In the genomic region with DNA sequence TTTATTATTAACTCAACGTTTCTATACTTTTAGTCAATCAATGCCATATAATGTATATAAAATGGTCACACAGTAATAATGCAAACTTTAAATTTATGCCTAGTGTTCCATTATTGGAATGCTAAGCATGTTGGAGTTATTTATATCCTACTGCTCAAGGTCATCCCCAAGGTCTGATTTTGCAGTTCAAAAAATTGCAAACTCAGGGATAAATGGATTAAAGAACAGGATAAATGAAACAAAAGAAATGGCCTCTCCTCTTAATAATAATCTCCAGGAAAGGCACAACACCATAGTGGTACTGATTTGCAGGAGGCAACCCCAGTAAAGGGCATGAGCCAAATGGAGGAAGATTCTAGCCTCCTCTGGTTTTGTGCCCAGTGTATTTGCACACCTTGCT, we compare ENCODE assay signal across 33 cellular contexts.
"Had no signal": no experiment of that assay in that cellular context is flagged by ENCODE, and none has a peak within 500 bp of the region (broad histone marks: within the 10 kb centered on the region; RNA-seq: fewer than 3 reads in every experiment).

No MANE protein-coding gene starts in this region.

- FAIRE-seq: colon had no signal

- H3K27ac Mint-ChIP-seq: activated CD4-positive, alpha-beta memory T cell treated with anti-CD3 and anti-CD28 coated beads for 36 hours; activated CD4-positive, alpha-beta T cell treated with anti-CD3 and anti-CD28 coated beads for 36 hours; activated CD4-positive, alpha-beta T cell treated with anti-CD3 and anti-CD28 coated beads, Interleukin-2, amount 10 ng/mL, durations not matched to agents 24 days and 14 days; activated CD8-positive, alpha-beta memory T cell treated with anti-CD3 and anti-CD28 coated beads, Interleukin-2, amount 10 ng/mL, durations not matched to agents 7 days and 5 days; activated CD8-positive, alpha-beta T cell treated with anti-CD3 and anti-CD28 coated beads, Interleukin-2, amount 10 ng/mL, durations not matched to agents 7 days and 5 days; activated naive CD4-positive, alpha-beta T cell treated with anti-CD3 and anti-CD28 coated beads for 36 hours; activated naive CD4-positive, alpha-beta T cell treated with anti-CD3 and anti-CD28 coated beads, Interleukin-2, amount 50 U/mL, for 24 hours; activated naive CD8-positive, alpha-beta T cell treated with anti-CD3 and anti-CD28 coated beads for 36 hours; activated naive CD8-positive, alpha-beta T cell treated with anti-CD3 and anti-CD28 coated beads, Interleukin-2, amount 50 U/mL, for 24 hours; activated T-helper 1 cell treated with anti-CD3 and anti-CD28 coated beads, Interleukin-12 subunit alpha, Interleukin-12 subunit beta, Interleukin-2, Interleukin-4 antibody, amounts not matched to agents 30 ng/mL and 10 ng/mL and 1 ng/mL, durations not matched to agents 14 hours and 24 hours and 36 hours; activated T-helper 2 cell treated with anti-CD3 and anti-CD28 coated beads, Interferon-gamma antibody, Interleukin-2, Interleukin-4, amounts not matched to agents 10 μg/mL and 5 μg/mL and 100 μg/mL, durations not matched to agents 14 hours and 24 hours and 36 hours; effector memory CD8-positive, alpha-beta T cell had no signal

- H3K27me3 Mint-ChIP-seq: activated CD4-positive, alpha-beta memory T cell treated with anti-CD3 and anti-CD28 coated beads for 36 hours; activated CD4-positive, alpha-beta T cell treated with anti-CD3 and anti-CD28 coated beads for 36 hours; activated CD4-positive, alpha-beta T cell treated with anti-CD3 and anti-CD28 coated beads, Interleukin-2, amount 10 ng/mL, durations not matched to agents 24 days and 14 days; activated CD8-positive, alpha-beta memory T cell treated with anti-CD3 and anti-CD28 coated beads, Interleukin-2, amount 10 ng/mL, durations not matched to agents 7 days and 5 days; activated naive CD4-positive, alpha-beta T cell treated with anti-CD3 and anti-CD28 coated beads, Interleukin-2, amount 50 U/mL, for 24 hours; activated naive CD8-positive, alpha-beta T cell treated with anti-CD3 and anti-CD28 coated beads for 36 hours; activated naive CD8-positive, alpha-beta T cell treated with anti-CD3 and anti-CD28 coated beads, Interleukin-2, amount 50 U/mL, for 24 hours; effector memory CD8-positive, alpha-beta T cell had no signal

- ATAC-seq: activated CD4-positive, alpha-beta T cell treated with anti-CD3 and anti-CD28 coated beads for 36 hours; activated CD8-positive, alpha-beta memory T cell treated with anti-CD3 and anti-CD28 coated beads, Interleukin-2, amount 10 ng/mL, durations not matched to agents 7 days and 5 days; activated CD8-positive, alpha-beta T cell treated with anti-CD3 and anti-CD28 coated beads, Interleukin-2, amount 10 ng/mL, durations not matched to agents 7 days and 5 days; activated naive CD8-positive, alpha-beta T cell treated with anti-CD3 and anti-CD28 coated beads, Interleukin-2, amount 50 U/mL, for 24 hours; body of pancreas; effector memory CD8-positive, alpha-beta T cell; gastroesophageal sphincter; heart right ventricle had no signal

- H3K27ac ChIP-seq: adrenal gland, body of pancreas, epithelial cell of prostate, esophagus squamous epithelium, gastroesophageal sphincter, heart right ventricle had no signal

- H3K27me3 ChIP-seq: adrenal gland, body of pancreas, esophagus squamous epithelium, gastroesophageal sphincter, heart right ventricle had no signal

- H3K4me3 ChIP-seq: adrenal gland, body of pancreas, esophagus squamous epithelium, gastroesophageal sphincter, heart right ventricle had no signal

- H3K36me3 ChIP-seq: adrenal gland, esophagus squamous epithelium, gastroesophageal sphincter, heart right ventricle had no signal

- H3K4me1 ChIP-seq: adrenal gland, body of pancreas, esophagus squamous epithelium had no signal

- H3K4me3 Mint-ChIP-seq: activated CD4-positive, alpha-beta memory T cell treated with anti-CD3 and anti-CD28 coated beads for 36 hours; activated CD4-positive, alpha-beta T cell treated with anti-CD3 and anti-CD28 coated beads for 36 hours; activated CD4-positive, alpha-beta T cell treated with anti-CD3 and anti-CD28 coated beads, Interleukin-2, amount 10 ng/mL, durations not matched to agents 24 days and 14 days; activated CD8-positive, alpha-beta memory T cell treated with anti-CD3 and anti-CD28 coated beads, Interleukin-2, amount 10 ng/mL, durations not matched to agents 7 days and 5 days; activated CD8-positive, alpha-beta T cell treated with anti-CD3 and anti-CD28 coated beads, Interleukin-2, amount 10 ng/mL, durations not matched to agents 7 days and 5 days; activated naive CD4-positive, alpha-beta T cell treated with anti-CD3 and anti-CD28 coated beads for 36 hours; activated naive CD4-positive, alpha-beta T cell treated with anti-CD3 and anti-CD28 coated beads, Interleukin-2, amount 50 U/mL, for 24 hours; activated naive CD8-positive, alpha-beta T cell treated with anti-CD3 and anti-CD28 coated beads for 36 hours; activated naive CD8-positive, alpha-beta T cell treated with anti-CD3 and anti-CD28 coated beads, Interleukin-2, amount 50 U/mL, for 24 hours; activated T-helper 1 cell treated with anti-CD3 and anti-CD28 coated beads, Interleukin-12 subunit alpha, Interleukin-12 subunit beta, Interleukin-2, Interleukin-4 antibody, amounts not matched to agents 30 ng/mL and 10 ng/mL and 1 ng/mL, durations not matched to agents 14 hours and 24 hours and 36 hours; effector memory CD8-positive, alpha-beta T cell had no signal

- H3K4me1 Mint-ChIP-seq: activated CD4-positive, alpha-beta T cell treated with anti-CD3 and anti-CD28 coated beads for 36 hours; activated CD4-positive, alpha-beta T cell treated with anti-CD3 and anti-CD28 coated beads, Interleukin-2, amount 10 ng/mL, durations not matched to agents 24 days and 14 days; activated naive CD4-positive, alpha-beta T cell treated with anti-CD3 and anti-CD28 coated beads, Interleukin-2, amount 50 U/mL, for 24 hours; activated naive CD8-positive, alpha-beta T cell treated with anti-CD3 and anti-CD28 coated beads for 36 hours; activated naive CD8-positive, alpha-beta T cell treated with anti-CD3 and anti-CD28 coated beads, Interleukin-2, amount 50 U/mL, for 24 hours had no signal

- H3K9me3 ChIP-seq: adrenal gland, body of pancreas, esophagus squamous epithelium, gastroesophageal sphincter, heart right ventricle had no signal

- DNase-seq: activated CD4-positive, alpha-beta memory T cell treated with anti-CD3 and anti-CD28 coated beads for 36 hours; activated CD4-positive, alpha-beta T cell treated with anti-CD3 and anti-CD28 coated beads for 36 hours; activated CD4-positive, alpha-beta T cell treated with anti-CD3 and anti-CD28 coated beads, Interleukin-2, amount 10 ng/mL, durations not matched to agents 24 days and 14 days; activated CD4-positive, CD25-positive, alpha-beta regulatory T cell; activated CD4-positive, CD25-positive, alpha-beta regulatory T cell treated with anti-CD3 and anti-CD28 coated beads, Interleukin-2, amount 50 U/mL, for 72 hours; activated CD8-positive, alpha-beta memory T cell treated with anti-CD3 and anti-CD28 coated beads, Interleukin-2, amount 10 ng/mL, durations not matched to agents 7 days and 5 days; activated CD8-positive, alpha-beta memory T cell treated with anti-CD3 and anti-CD28 coated beads, Interleukin-2, amount 50 U/mL, for 4 hours; activated CD8-positive, alpha-beta T cell treated with anti-CD3 and anti-CD28 coated beads, Interleukin-2, amount 10 ng/mL, durations not matched to agents 7 days and 5 days; activated effector memory CD4-positive, alpha-beta T cell treated with anti-CD3 and anti-CD28 coated beads, Interleukin-2, amount 50 U/mL, for 16 hours; activated naive CD4-positive, alpha-beta T cell treated with anti-CD3 and anti-CD28 coated beads for 36 hours; activated naive CD8-positive, alpha-beta T cell treated with anti-CD3 and anti-CD28 coated beads for 36 hours; activated naive CD8-positive, alpha-beta T cell treated with anti-CD3 and anti-CD28 coated beads, Interleukin-2, amount 50 U/mL, for 24 hours; activated T-cell treated with anti-CD3 and anti-CD28 coated beads, Interleukin-2, amount 50 U/mL, for 1 hour; activated T-cell treated with anti-CD3 and anti-CD28 coated beads, Interleukin-2, amount 50 U/mL, for 48 hours; adrenal gland; amygdala; aorta; body of pancreas; caudate nucleus; cortex of kidney; dermis blood vessel endothelial cell; effector CD4-positive, alpha-beta T cell; effector memory CD8-positive, alpha-beta T cell; esophagus squamous epithelium; foreskin melanocyte; heart right ventricle; T-helper 2 cell had no signal

- H3K36me3 Mint-ChIP-seq: activated CD4-positive, alpha-beta memory T cell treated with anti-CD3 and anti-CD28 coated beads for 36 hours; activated CD8-positive, alpha-beta memory T cell treated with anti-CD3 and anti-CD28 coated beads, Interleukin-2, amount 10 ng/mL, durations not matched to agents 7 days and 5 days; activated naive CD4-positive, alpha-beta T cell treated with anti-CD3 and anti-CD28 coated beads, Interleukin-2, amount 50 U/mL, for 24 hours; activated naive CD8-positive, alpha-beta T cell treated with anti-CD3 and anti-CD28 coated beads for 36 hours had no signal

- H3K9me3 Mint-ChIP-seq: activated CD4-positive, alpha-beta memory T cell treated with anti-CD3 and anti-CD28 coated beads for 36 hours; activated CD4-positive, alpha-beta T cell treated with anti-CD3 and anti-CD28 coated beads, Interleukin-2, amount 10 ng/mL, durations not matched to agents 24 days and 14 days; activated naive CD4-positive, alpha-beta T cell treated with anti-CD3 and anti-CD28 coated beads for 36 hours; activated naive CD4-positive, alpha-beta T cell treated with anti-CD3 and anti-CD28 coated beads, Interleukin-2, amount 50 U/mL, for 24 hours; activated naive CD8-positive, alpha-beta T cell treated with anti-CD3 and anti-CD28 coated beads for 36 hours; activated naive CD8-positive, alpha-beta T cell treated with anti-CD3 and anti-CD28 coated beads, Interleukin-2, amount 50 U/mL, for 24 hours; activated T-helper 1 cell treated with anti-CD3 and anti-CD28 coated beads, Interleukin-12 subunit alpha, Interleukin-12 subunit beta, Interleukin-2, Interleukin-4 antibody, amounts not matched to agents 30 ng/mL and 10 ng/mL and 1 ng/mL, durations not matched to agents 14 hours and 24 hours and 36 hours; activated T-helper 2 cell treated with anti-CD3 and anti-CD28 coated beads, Interferon-gamma antibody, Interleukin-2, Interleukin-4, amounts not matched to agents 10 μg/mL and 5 μg/mL and 100 μg/mL, durations not matched to agents 14 hours and 24 hours and 36 hours; effector memory CD8-positive, alpha-beta T cell had no signal
